In the genomic region with DNA sequence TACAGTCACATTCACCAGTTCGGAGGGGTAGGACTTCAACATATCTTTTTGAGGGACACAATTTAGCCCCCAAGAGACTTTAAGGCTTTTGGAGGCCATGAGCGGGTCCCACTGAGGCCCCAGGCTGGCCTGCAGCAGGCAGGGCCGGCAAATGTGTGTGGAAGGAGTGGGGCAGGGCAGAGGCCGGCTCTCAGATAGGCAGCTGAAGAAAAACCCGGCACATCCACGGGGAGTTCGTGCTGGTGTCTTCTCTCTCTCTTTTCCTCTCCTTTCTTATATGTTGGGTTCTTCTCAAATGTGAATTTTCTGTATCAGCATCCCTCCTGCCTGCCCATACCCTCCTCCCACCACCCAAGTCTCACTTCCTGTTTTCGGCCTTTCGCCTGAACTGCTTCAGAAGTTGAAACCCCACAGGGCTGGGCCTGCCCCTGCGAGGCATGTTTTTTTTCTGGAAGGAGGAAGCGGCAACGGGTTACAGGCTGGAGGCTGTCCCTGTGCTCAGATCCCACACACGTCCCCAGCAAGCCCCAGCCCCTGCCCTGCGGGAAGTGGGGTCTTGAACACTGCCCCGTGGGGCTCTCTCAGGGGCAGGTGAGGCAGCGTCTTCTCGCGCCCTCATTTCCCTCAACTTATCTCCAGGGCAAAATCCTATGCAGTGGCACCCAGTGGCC, we compare ENCODE assay signal across 9 cellular contexts. TPM values are rescaled to one million over a fixed set of nuclear protein-coding genes. Genes with fewer than 3 reads are reported as not detected.
DNase-seq lines count a peak whose midpoint lies in the region; ATAC-seq and TF ChIP-seq lines count a peak whose summit lies in the region.
"Had no signal": no experiment of that assay in that cellular context is flagged by ENCODE, and none has a peak within 500 bp of the region (broad histone marks: within the 10 kb centered on the region; RNA-seq: fewer than 3 reads in every experiment).

No MANE protein-coding gene starts in this region.

- no peak overlapping the region for H3K4me3 Mint-ChIP-seq in progenitor cell of endocrine pancreas (ENCODE audit: low read depth)

- no peaks in the 10 kb centered on the region for H3K9me3 Mint-ChIP-seq in progenitor cell of endocrine pancreas (ENCODE audit: low read depth)

- TF ChIP-seq CTCF in progenitor cell of endocrine pancreas (IDR thresholded peaks at IDR 0.05; ENCODE audit: unreplicated experiment) = no peak

- DNase-seq in NOMO-1 treated with dmso at 0.1 percent for 144 hours (lab: John Stamatoyannopoulos, UW; ENCODE audit: unreplicated experiment) (peak; percentile 96), progenitor cell of endocrine pancreas (ENCODE audit: low spot score, unreplicated experiment) (no peak), islet precursor cell (no peak), NCI-H1105 treated with DMSO at 0.1 percent for 48 hours (lab: John Stamatoyannopoulos, UW) (no peak), erythroblast (lab: John Stamatoyannopoulos, UW) (no peak)

- no peak overlapping the region for H3K27ac Mint-ChIP-seq in progenitor cell of endocrine pancreas

- no peak for TF ChIP-seq POLR2A in erythroblast (IDR thresholded peaks at IDR 0.05; ENCODE audit: low read length)

- ATAC-seq in GM18861 (IDR thresholded peaks at IDR 0.05; ENCODE audit: unreplicated experiment) = peak; percentile 38
- ATAC-seq in HG02588 (IDR thresholded peaks at IDR 0.05; ENCODE audit: unreplicated experiment) = peak; percentile 52
- peak; percentile 8 for ATAC-seq in esophagus mucosa

- H3K4me1 Mint-ChIP-seq in progenitor cell of endocrine pancreas (ENCODE audit: low read depth) = peaks cover 53% of the 10 kb centered on the region

- H3K36me3 Mint-ChIP-seq in progenitor cell of endocrine pancreas (ENCODE audit: insufficient read depth) = peaks cover 2% of the 10 kb centered on the region

- no peaks in the 10 kb centered on the region for H3K27me3 Mint-ChIP-seq in progenitor cell of endocrine pancreas

RNA-seq across cellular contexts. Expression of a gene that starts 9.8 kb away (rescaled TPM):
- total RNA-seq in esophagus mucosa (0.08 TPM), progenitor cell of endocrine pancreas (0.19 TPM in 1 of 2 replicates, not detected in the other)
- total RNA-seq: dermis microvascular lymphatic vessel endothelial cell had no signal

RNA-seq across cellular contexts. Expression of a gene that starts 51.2 kb away (rescaled TPM):
- 8.7 TPM for total RNA-seq in esophagus mucosa
- 15.7 and 18.6 TPM in 2 replicates for total RNA-seq in progenitor cell of endocrine pancreas
